Comparison of ENCODE assay signal across 8 cellular contexts in genomic region chr6:2245954-2246863, GRCh38. TPM values are rescaled to one million over a fixed set of nuclear protein-coding genes. Genes with fewer than 3 reads are reported as not detected.
A peak's percentile ranks its signal among the peaks of the same experiment; 100 is the strongest.
DNase-seq lines count a peak whose midpoint lies in the region; TF ChIP-seq lines count a peak whose summit lies in the region.

No MANE protein-coding gene starts in this region.

- H3F3A ChIP-seq in DOHH2 (ENCODE audit: control insufficient read depth, insufficient read depth): peaks cover 10% of the 10 kb centered on the region; the same call in 1 of the 2 replicates
- H3F3A ChIP-seq in GM23248 (ENCODE audit: insufficient read depth): no peaks in the 10 kb centered on the region

- H3K9ac ChIP-seq in GM23248: peak overlapping the region; percentile 95
- H3K9ac ChIP-seq in mammary epithelial cell (ENCODE audit: insufficient read depth, low read length): peak overlapping the region; percentile 67

- H4K20me1 ChIP-seq in DOHH2 (ENCODE audit: control insufficient read depth, insufficient read depth, low read depth, low read length) (no peaks in the 10 kb centered on the region), GM23248 (ENCODE audit: insufficient read depth) (no peaks in the 10 kb centered on the region), mammary epithelial cell (ENCODE audit: insufficient read depth, low read length) (no peaks in the 10 kb centered on the region)

- peak overlapping the region; percentile 90 for H3K4me3 Mint-ChIP-seq in T-helper 1 cell treated with Interleukin-12 subunit alpha and Interleukin-12 subunit beta and Interleukin-4 antibody, amounts not matched to agents 30 μg/mL and 1 μg/mL, for 36 hours

- no peaks in the 10 kb centered on the region for H3K9me3 Mint-ChIP-seq in T-helper 1 cell treated with Interleukin-12 subunit alpha and Interleukin-12 subunit beta and Interleukin-4 antibody, amounts not matched to agents 30 μg/mL and 1 μg/mL, for 36 hours

- dilution Hi-C loops in mammary epithelial cell (cut with HindIII; ENCODE audit: low sequenced_read_pairs): no loop called here

- TSS peak; percentile 55 for BruUV-seq in mammary epithelial cell (replicated peaks; lab: Mats Ljungman, UMichigan)

- H3K27me3 ChIP-seq in DOHH2 (ENCODE audit: control insufficient read depth, low read length) (no peaks in the 10 kb centered on the region), GM23248 (replicated peaks; ENCODE audit: insufficient read depth) (no peaks in the 10 kb centered on the region), mammary epithelial cell (ENCODE audit: insufficient read depth, low read length) (no peaks in the 10 kb centered on the region)

- H3K4me3 ChIP-seq in DOHH2 (ENCODE audit: low read length) (peak overlapping the region; percentile 99), GM23248 (peak overlapping the region; percentile 99), mammary epithelial cell (replicated peaks in 1 of 3; ENCODE audit: insufficient read depth in 1 of 3, low read depth in 2 of 3, low read length in 3 of 3) (peak overlapping the region; percentile 45 to 90 (median 79))

- no peak overlapping the region for H3K27ac ChIP-seq in DOHH2 (ENCODE audit: low read depth, low read length)
- H3K27ac ChIP-seq in GM23248: peak overlapping the region; percentile 56
- H3K27ac ChIP-seq in mammary epithelial cell (ENCODE audit: insufficient read depth, low read depth, low read length): peak overlapping the region; percentile 62

- H3K4me1 Mint-ChIP-seq in T-helper 1 cell treated with Interleukin-12 subunit alpha and Interleukin-12 subunit beta and Interleukin-4 antibody, amounts not matched to agents 30 μg/mL and 1 μg/mL, for 36 hours (ENCODE audit: low read depth): peaks cover 43% of the 10 kb centered on the region

- H3K9me2 ChIP-seq in DOHH2 (replicated peaks; ENCODE audit: control insufficient read depth, low read length): no peaks in the 10 kb centered on the region
- H3K9me2 ChIP-seq in GM23248 (ENCODE audit: insufficient read depth): no peaks in the 10 kb centered on the region

- H3K27ac Mint-ChIP-seq in T-helper 1 cell treated with Interleukin-12 subunit alpha and Interleukin-12 subunit beta and Interleukin-4 antibody, amounts not matched to agents 30 μg/mL and 1 μg/mL, for 36 hours: peak overlapping the region; percentile 94

- H3K79me2 ChIP-seq in DOHH2 (ENCODE audit: control insufficient read depth, low read length): peaks cover 48% of the 10 kb centered on the region
- no peaks in the 10 kb centered on the region for H3K79me2 ChIP-seq in GM23248 (ENCODE audit: insufficient read depth)
- peaks cover 39% of the 10 kb centered on the region for H3K79me2 ChIP-seq in mammary epithelial cell (ENCODE audit: insufficient read depth, low read length)

- peak overlapping the region; percentile 99 for H2AFZ ChIP-seq in GM23248
- H2AFZ ChIP-seq in mammary epithelial cell (ENCODE audit: low read depth, low read length): peak overlapping the region; percentile 93

- H3K27me3 Mint-ChIP-seq in T-helper 1 cell treated with Interleukin-12 subunit alpha and Interleukin-12 subunit beta and Interleukin-4 antibody, amounts not matched to agents 30 μg/mL and 1 μg/mL, for 36 hours (ENCODE audit: low read depth): no peaks in the 10 kb centered on the region

- H3K36me3 ChIP-seq in DOHH2 (ENCODE audit: control insufficient read depth, low read length): no peaks in the 10 kb centered on the region
- H3K36me3 ChIP-seq in GM23248 (ENCODE audit: low read depth): no peaks in the 10 kb centered on the region
- H3K36me3 ChIP-seq in mammary epithelial cell (ENCODE audit: insufficient read depth, low read length): no peaks in the 10 kb centered on the region

- CTCF ChIA-PET in mammary epithelial cell (lab: Charles Lee; ENCODE audit: low non-redundant PET): no interaction called here

- TF ChIP-seq CTCF in DOHH2 (IDR thresholded peaks at IDR 0.05; ENCODE audit: low read depth, low read length, poor library complexity, severe bottlenecking): no peak
- TF ChIP-seq CTCF in mammary epithelial cell (conservative IDR thresholded peaks at IDR 0.05 in 1 of 2, IDR thresholded peaks at IDR 0.05 in 1 of 2; ENCODE audit: extremely low read depth in 1 of 2, insufficient read depth in 1 of 2, low read depth in 1 of 2, low read length in 2 of 2): no peak

- in situ Hi-C loops in GM23248 (cut with MboI) (no loop called here), mammary epithelial cell (cut with MboI; ENCODE audit: low sequenced_read_pairs in 2 of 2) (no loop called here)

- H3K4me2 ChIP-seq in DOHH2 (ENCODE audit: low read length) (peak overlapping the region; percentile 97), GM23248 (ENCODE audit: unreplicated experiment) (peak overlapping the region; percentile 92), mammary epithelial cell (ENCODE audit: insufficient read depth, low read depth, low read length) (peak overlapping the region; percentile 74)

- H3K4me1 ChIP-seq in DOHH2 (ENCODE audit: control insufficient read depth, low read length): peaks cover 25% of the 10 kb centered on the region
- no peaks in the 10 kb centered on the region for H3K4me1 ChIP-seq in GM23248 (ENCODE audit: insufficient read depth)
- peaks cover 12% of the 10 kb centered on the region for H3K4me1 ChIP-seq in mammary epithelial cell (ENCODE audit: insufficient read depth, low read length)

- intact Hi-C loops in mammary epithelial cell (cut with micrococcal nuclease): loop anchor here (1.0 to 10.0 kb wide), 4 partner anchors 384 to 649 kb away; partner anchors contain the start of gene WRNIP1

- H3K9me3 ChIP-seq in DOHH2 (ENCODE audit: control insufficient read depth, insufficient read depth, low read length) (no peaks in the 10 kb centered on the region), GM23248 (ENCODE audit: low read depth) (no peaks in the 10 kb centered on the region), mammary epithelial cell (replicated peaks; ENCODE audit: insufficient read depth, low read length) (no peaks in the 10 kb centered on the region)

- H3K36me3 Mint-ChIP-seq in T-helper 1 cell treated with Interleukin-12 subunit alpha and Interleukin-12 subunit beta and Interleukin-4 antibody, amounts not matched to agents 30 μg/mL and 1 μg/mL, for 36 hours (ENCODE audit: low read depth): peaks cover 16% of the 10 kb centered on the region

- peak; percentile 64 for DNase-seq in GM23248
- peak; percentile 52 for DNase-seq in NAMALWA (ENCODE audit: low spot score)
- peak; percentile 82 for DNase-seq in mammary epithelial cell
- DNase-seq in islet precursor cell: peak; percentile 79
- peak in 2 of 3 donors; percentile 27 for DNase-seq in stimulated activated CD4-positive, alpha-beta T cell treated with anti-CD3 and anti-CD28 coated beads, Interleukin-12 subunit alpha, Interleukin-12 subunit beta, amount 100 ng/mL, for 48 hours (ENCODE audit: low read depth in 2 of 3, low spot score in 1 of 3)
- no peak for DNase-seq in DMS114 treated with DMSO at 0.1 percent for 48 hours (lab: John Stamatoyannopoulos, UW; ENCODE audit: unreplicated experiment)

- WGBS in GM23248 (ENCODE audit: low coverage in 1 of 2, low lambda C conversion rate in 2 of 2, missing lambda C conversion rate in 2 of 2), 2 experiments: 23 to 26% methylated on average over 26 of the region's 26 CpGs
- 24% methylated on average over 23 of the region's 26 CpGs for WGBS in mammary epithelial cell (ENCODE audit: low coverage, missing lambda C conversion rate)

RNA-seq across cellular contexts. Expression of gene GMDS, which starts 0.8 kb away (rescaled TPM):
- total RNA-seq in GM23248 (2014; rRNA removed; shearing (Covaris generic)): 3.0 and 13.8 TPM in 2 replicates
- 12.6 and 14.1 TPM in 2 replicates for polyA plus RNA-seq in GM23248 (2016; fragmentation: Nextera tagmentation; extraction: Ambion mirVana)
- total RNA-seq in mammary epithelial cell: 10 to 100 TPM; 11.5 to 34.1 TPM
- polyA plus RNA-seq in mammary epithelial cell: 19.0 TPM
- 25.1 TPM for polyA minus RNA-seq in mammary epithelial cell
